ENCODE assay signal across 8 cellular contexts in the genomic region with DNA sequence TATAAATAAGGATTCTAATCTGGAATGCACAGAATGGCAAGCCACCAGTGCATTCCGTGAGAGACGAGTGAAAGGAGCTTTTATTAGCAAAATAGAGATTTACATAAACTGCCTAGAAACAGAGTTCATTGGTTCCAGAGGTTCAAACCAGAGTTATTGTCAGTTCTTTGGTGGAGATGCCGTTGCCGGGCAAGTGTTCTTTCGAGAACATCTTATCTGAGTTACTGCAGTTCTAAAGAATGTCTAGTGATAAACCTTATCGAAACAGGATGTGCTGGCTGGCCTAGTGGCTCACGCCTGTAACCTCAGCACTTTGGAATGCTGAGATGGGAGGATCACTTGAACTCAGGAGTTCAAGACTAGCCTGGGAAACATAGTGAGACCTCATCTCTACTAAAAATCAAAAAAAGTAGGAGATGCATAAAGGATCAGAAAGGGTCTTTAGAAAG. TPM values are rescaled to one million over a fixed set of nuclear protein-coding genes. Genes with fewer than 3 reads are reported as not detected.
DNase-seq lines count a peak whose midpoint lies in the region; ATAC-seq, FAIRE-seq and TF ChIP-seq lines count a peak whose summit lies in the region.

No MANE protein-coding gene starts in this region.

- H3K36me3 ChIP-seq in BE2C (no peaks in the 10 kb centered on the region), esophagus muscularis mucosa (no peaks in the 10 kb centered on the region)

- no peak overlapping the region for H3K4me3 Mint-ChIP-seq in mesothelial cell of epicardium
- H3K4me3 Mint-ChIP-seq in activated naive CD8-positive, alpha-beta T cell treated with anti-CD3 and anti-CD28 coated beads for 36 hours, result no peak overlapping the region

- H3K4me3 ChIP-seq in BE2C (ENCODE audit: low read depth, low read length) (no peak overlapping the region), epithelial cell of esophagus (ENCODE audit: low read length) (no peak overlapping the region), esophagus muscularis mucosa (no peak overlapping the region)

- H3K4me1 ChIP-seq in BE2C (no peaks in the 10 kb centered on the region), esophagus muscularis mucosa (peaks cover 0 to 10% (median 6%) of the 10 kb centered on the region in 4 donors)

- H3K27ac Mint-ChIP-seq in mesothelial cell of epicardium, result peak overlapping the region; percentile 90
- H3K27ac Mint-ChIP-seq in activated naive CD8-positive, alpha-beta T cell treated with anti-CD3 and anti-CD28 coated beads for 36 hours, result no peak overlapping the region

- H3K27ac ChIP-seq in esophagus muscularis mucosa (replicated peaks in 1 of 4), result peak overlapping the region in 1 of 4 donors; percentile 14

- peaks cover 6% of the 10 kb centered on the region for H3K4me1 Mint-ChIP-seq in mesothelial cell of epicardium
- peaks cover 4% of the 10 kb centered on the region for H3K4me1 Mint-ChIP-seq in activated naive CD8-positive, alpha-beta T cell treated with anti-CD3 and anti-CD28 coated beads for 36 hours

- no peaks in the 10 kb centered on the region for H3K27me3 Mint-ChIP-seq in mesothelial cell of epicardium (ENCODE audit: low read depth)
- H3K27me3 Mint-ChIP-seq in activated naive CD8-positive, alpha-beta T cell treated with anti-CD3 and anti-CD28 coated beads for 36 hours, result peaks cover 7% of the 10 kb centered on the region

- TF ChIP-seq POLR2A in esophagus muscularis mucosa (IDR thresholded peaks at IDR 0.05; ENCODE audit: low read depth), result no peak

- no peak for FAIRE-seq in D721Med (lab: Jason Lieb, UNC)

- intact Hi-C loops in esophagus muscularis mucosa (cut with DNase I), result no loop called here

- H3K9me3 ChIP-seq in BE2C, result no peaks in the 10 kb centered on the region
- H3K9me3 ChIP-seq in esophagus muscularis mucosa, result no peaks in the 10 kb centered on the region

- peaks cover 24% of the 10 kb centered on the region for H3K9me3 Mint-ChIP-seq in mesothelial cell of epicardium
- H3K9me3 Mint-ChIP-seq in activated naive CD8-positive, alpha-beta T cell treated with anti-CD3 and anti-CD28 coated beads for 36 hours, result peaks cover 2% of the 10 kb centered on the region

- H3K27me3 ChIP-seq in BE2C (no peaks in the 10 kb centered on the region), esophagus muscularis mucosa (no peaks in the 10 kb centered on the region)

- no peak for TF ChIP-seq CTCF in BE2C (IDR thresholded peaks at IDR 0.05; ENCODE audit: low read depth, low read length)
- no peak for TF ChIP-seq CTCF in epithelial cell of esophagus (IDR thresholded peaks at IDR 0.05; ENCODE audit: insufficient read depth, low read depth, low read length, missing control alignments)
- TF ChIP-seq CTCF in mesothelial cell of epicardium (IDR thresholded peaks at IDR 0.05; ENCODE audit: unreplicated experiment), result no peak
- no peak for TF ChIP-seq CTCF in D721Med (IDR thresholded peaks at IDR 0.05; ENCODE audit: insufficient read depth, missing control alignments)
- TF ChIP-seq CTCF in esophagus muscularis mucosa (IDR thresholded peaks at IDR 0.05), result no peak

- no peak for TF ChIP-seq EP300 in esophagus muscularis mucosa (IDR thresholded peaks at IDR 0.05)

- DNase-seq in BE2C (peak; percentile 17), RPMI7951 (ENCODE audit: low read depth) (peak; percentile 96), epithelial cell of esophagus (ENCODE audit: low read depth) (peak; percentile 95), mesothelial cell of epicardium (ENCODE audit: low spot score in 2 of 2, unreplicated experiment in 2 of 2) (no peak), D721Med (ENCODE audit: insufficient read length, low spot score) (no peak), esophagus muscularis mucosa (ENCODE audit: extremely low spot score) (no peak)
- DNase-seq in activated naive CD8-positive, alpha-beta T cell treated with anti-CD3 and anti-CD28 coated beads for 36 hours, result no peak

- WGBS in esophagus muscularis mucosa, result 28% methylated on average over 7 of the region's 7 CpGs

- H3K36me3 Mint-ChIP-seq in mesothelial cell of epicardium, result no peaks in the 10 kb centered on the region
- H3K36me3 Mint-ChIP-seq in activated naive CD8-positive, alpha-beta T cell treated with anti-CD3 and anti-CD28 coated beads for 36 hours, result no peaks in the 10 kb centered on the region

- ATAC-seq in GM21423 (IDR thresholded peaks at IDR 0.05; ENCODE audit: unreplicated experiment), result peak; percentile 56

RNA-seq across cellular contexts. Expression of gene EVI5, which starts 19.8 kb away (rescaled TPM):
- 2.2 TPM for polyA plus RNA-seq in BE2C (2012; ENCODE audit: insufficient read depth, insufficient read length, low read depth)
- 11.8 and 12.6 TPM in 2 replicates for total RNA-seq in RPMI7951 (2014; rRNA removed; shearing (Covaris generic))
- total RNA-seq in mesothelial cell of epicardium (37.8 to 40.0 TPM (median 39.2 TPM) in 3 replicates), esophagus muscularis mucosa (10 to 100 TPM; 32.3 to 55.2 (median 40.4) TPM)
- total RNA-seq in activated naive CD8-positive, alpha-beta T cell treated with anti-CD3 and anti-CD28 coated beads for 36 hours, result 10 to 100 TPM; 13.6 to 13.8 TPM

RNA-seq across cellular contexts. Expression of gene RPL5, which starts 27.1 kb away (rescaled TPM):
- 400 TPM for polyA plus RNA-seq in BE2C (2012; ENCODE audit: insufficient read depth, insufficient read length, low read depth)
- total RNA-seq in RPMI7951 (2014; rRNA removed; shearing (Covaris generic)), result 1,182 and 1,311 TPM in 2 replicates
- total RNA-seq in mesothelial cell of epicardium (1,556 to 1,645 TPM (median 1,628 TPM) in 3 replicates), esophagus muscularis mucosa (1,000 to 10,000 TPM; 1,085 to 2,182 (median 1,790) TPM)
- 1,000 to 10,000 TPM; 1,677 to 1,713 TPM for total RNA-seq in activated naive CD8-positive, alpha-beta T cell treated with anti-CD3 and anti-CD28 coated beads for 36 hours

Comparison
In these comparisons a context has a peak if more than half of its experiments do, and no peak if none do; other contexts are left out.
1. DNase-seq: peak in BE2C (single experiment), RPMI7951 (single experiment) and epithelial cell of esophagus (single experiment); none in mesothelial cell of epicardium (0 of 2), D721Med (single experiment), activated naive CD8-positive, alpha-beta T cell treated with anti-CD3 and anti-CD28 coated beads for 36 hours (single experiment) and esophagus muscularis mucosa (single experiment).